In genomic region chr1:235503333-235504121, GRCh38 we compare ENCODE assay signal across 8 cellular contexts. TPM values are rescaled to one million over a fixed set of nuclear protein-coding genes. Genes with fewer than 3 reads are reported as not detected.
DNase-seq lines count a peak whose midpoint lies in the region; ATAC-seq and TF ChIP-seq lines count a peak whose summit lies in the region.

No MANE protein-coding gene starts in this region.

- peak overlapping the region; percentile 99 for H3K27ac ChIP-seq in coronary artery

- DNase-seq in ELF-1 (ENCODE audit: low read depth, low spot score) (peak; percentile 77), coronary artery (ENCODE audit: low spot score) (no peak), left lobe of liver (ENCODE audit: low spot score) (peak; percentile 66), epidermal melanocyte (ENCODE audit: insufficient read length, low spot score) (no peak)
- DNase-seq in Jurkat, Clone E6-1 (ENCODE audit: low read depth, low spot score), result no peak
- peak; percentile 27 for DNase-seq in stimulated activated CD4-positive, alpha-beta T cell treated with anti-CD3 and anti-CD28 coated beads, Interleukin-4, amount 100 ng/mL, for 1 hour

- peak; percentile 21 for ATAC-seq in GM21515 (IDR thresholded peaks at IDR 0.05; ENCODE audit: unreplicated experiment)
- ATAC-seq in SK-N-SH treated with all-trans-retinoic acid at 6 μM for 48 hours, result peak; percentile 8; the same call in 2 of the 3 replicates
- ATAC-seq in left lobe of liver, result peak; percentile 21

- H3K4me3 ChIP-seq in Jurkat, Clone E6-1 (ENCODE audit: low read length), result peak overlapping the region; percentile 95
- peak overlapping the region; percentile 98 for H3K4me3 ChIP-seq in coronary artery

- TF ChIP-seq CTCF in coronary artery (IDR thresholded peaks at IDR 0.05), result no peak

TF ChIP-seq in SK-N-SH treated with all-trans-retinoic acid at 6 μM for 48 hours, 23 proteins besides CTCF, POLR2A, EP300 and RAD21:
- TF ChIP-seq ISL1 (CRISPR knock-in tag; IDR thresholded peaks at IDR 0.05), result no peak
- no peak for TF ChIP-seq TCF4 (CRISPR knock-in tag; IDR thresholded peaks at IDR 0.05; ENCODE audit: borderline replicate concordance)
- no peak for TF ChIP-seq ZFP3 (CRISPR knock-in tag; IDR thresholded peaks at IDR 0.05)
- TF ChIP-seq, protein P1, sequence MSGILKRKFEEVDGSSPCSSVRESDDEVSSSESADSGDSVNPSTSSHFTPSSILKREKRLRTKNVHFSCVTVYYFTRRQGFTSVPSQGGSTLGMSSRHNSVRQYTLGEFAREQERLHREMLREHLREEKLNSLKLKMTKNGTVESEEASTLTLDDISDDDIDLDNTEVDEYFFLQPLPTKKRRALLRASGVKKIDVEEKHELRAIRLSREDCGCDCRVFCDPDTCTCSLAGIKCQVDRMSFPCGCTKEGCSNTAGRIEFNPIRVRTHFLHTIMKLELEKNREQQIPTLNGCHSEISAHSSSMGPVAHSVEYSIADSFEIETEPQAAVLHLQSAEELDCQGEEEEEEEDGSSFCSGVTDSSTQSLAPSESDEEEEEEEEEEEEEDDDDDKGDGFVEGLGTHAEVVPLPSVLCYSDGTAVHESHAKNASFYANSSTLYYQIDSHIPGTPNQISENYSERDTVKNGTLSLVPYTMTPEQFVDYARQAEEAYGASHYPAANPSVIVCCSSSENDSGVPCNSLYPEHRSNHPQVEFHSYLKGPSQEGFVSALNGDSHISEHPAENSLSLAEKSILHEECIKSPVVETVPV (CRISPR knock-in tag; IDR thresholded peaks at IDR 0.05), result no peak
- no peak for TF ChIP-seq SNAI2 (CRISPR knock-in tag; IDR thresholded peaks at IDR 0.05)
- no peak for TF ChIP-seq PPARA (CRISPR knock-in tag; IDR thresholded peaks at IDR 0.05; ENCODE audit: borderline replicate concordance)
TF ChIP-seq in SK-N-SH treated with all-trans-retinoic acid at 6 μM for 48 hours: peak in this region for 0.

RNA-seq across cellular contexts. Expression of gene B3GALNT2, which starts 0.7 kb away (rescaled TPM):
- polyA plus RNA-seq in Jurkat, Clone E6-1 (2012; ENCODE audit: insufficient read depth, insufficient read length), result 19.5 TPM
- total RNA-seq in left lobe of liver, result 8.9 TPM

Comparison
In these comparisons a context has a peak if more than half of its experiments do, and no peak if none do; other contexts are left out.
1. DNase-seq: peak in ELF-1 (single experiment), left lobe of liver (single experiment) and stimulated activated CD4-positive, alpha-beta T cell treated with anti-CD3 and anti-CD28 coated beads, Interleukin-4, amount 100 ng/mL, for 1 hour (single experiment); none in Jurkat, Clone E6-1 (single experiment), coronary artery (single experiment) and epidermal melanocyte (single experiment).
2. Peak in every context shown above with its lines, with median percentiles within 50 percentile points of each other: ATAC-seq.